ENCODE assay signal across 18 cellular contexts in the genomic region with DNA sequence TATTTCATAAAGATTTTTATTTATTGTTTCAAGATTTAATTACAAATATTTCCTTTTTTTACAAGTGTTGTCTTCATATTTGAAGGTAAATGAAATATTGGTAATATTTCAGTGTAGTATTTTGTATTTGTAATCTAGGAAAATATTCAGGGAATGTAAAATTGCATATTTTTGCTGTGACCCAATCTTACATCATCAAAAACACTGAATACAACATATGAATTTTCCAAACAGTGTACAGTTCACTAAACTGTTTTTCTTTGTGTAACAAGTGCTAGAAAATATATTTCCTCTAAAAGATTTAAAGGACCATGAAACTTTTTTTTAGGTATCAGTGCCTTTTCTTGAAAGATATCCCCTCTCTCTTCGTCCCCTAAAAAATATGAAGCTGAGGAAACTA.
A peak's percentile ranks its signal among the peaks of the same experiment; 100 is the strongest.
DNase-seq lines count a peak whose midpoint lies in the region; ATAC-seq, FAIRE-seq and TF ChIP-seq lines count a peak whose summit lies in the region.
"Had no signal": no experiment of that assay in that cellular context is flagged by ENCODE, and none has a peak within 500 bp of the region (broad histone marks: within the 10 kb centered on the region; RNA-seq: fewer than 3 reads in every experiment).

No MANE protein-coding gene starts in this region.

- H3K27me3 Mint-ChIP-seq in HFFc6 (ENCODE audit: insufficient read depth), result no peaks in the 10 kb centered on the region

- no peak overlapping the region for H4K91ac ChIP-seq in IMR-90 (ENCODE audit: insufficient read depth, low read depth, low read length)

- H4K5ac ChIP-seq in IMR-90 (ENCODE audit: low read depth, low read length), result no peak overlapping the region

- no peak for TF ChIP-seq POLR2A in IMR-90 (IDR thresholded peaks at IDR 0.05; ENCODE audit: low read depth, low read length)

- no peak for TF ChIP-seq RAD21 in IMR-90 (IDR thresholded peaks at IDR 0.05; ENCODE audit: low read length)

- H3K27ac Mint-ChIP-seq in HFFc6, result no peak overlapping the region
- H3K27ac Mint-ChIP-seq: CD14-positive monocyte had no signal

- WGBS in IMR-90 (ENCODE audit: extremely low coverage in 2 of 2, insufficient read length in 1 of 2), 2 experiments, result no CpG with 5 or more reads among the region's 1 CpG

- H4K20me1 ChIP-seq in IMR-90 (ENCODE audit: insufficient read depth, low read length), result no peaks in the 10 kb centered on the region

- H3K36me3 ChIP-seq in IMR-90 (ENCODE audit: control insufficient read depth, insufficient read depth, low read length) (no peaks in the 10 kb centered on the region), right atrium auricular region (no peaks in the 10 kb centered on the region)
- H3K36me3 ChIP-seq: Peyer's patch had no signal

- H2BK120ac ChIP-seq in IMR-90 (ENCODE audit: low read depth, low read length), result peak overlapping the region; percentile 68; the same call in 1 of the 2 replicates

- H2BK20ac ChIP-seq in IMR-90 (ENCODE audit: low read depth, low read length), result no peak overlapping the region

- no peak overlapping the region for H3K27ac ChIP-seq in IMR-90 (ENCODE audit: insufficient read depth, low read length)
- H3K27ac ChIP-seq in right atrium auricular region, result no peak overlapping the region
- H3K27ac ChIP-seq: Peyer's patch had no signal

- H3K27me3 ChIP-seq in IMR-90 (ENCODE audit: control insufficient read depth, insufficient read depth, low read length) (no peaks in the 10 kb centered on the region), right atrium auricular region (no peaks in the 10 kb centered on the region)
- H3K27me3 ChIP-seq: Peyer's patch had no signal

- no peak overlapping the region for H2AK9ac ChIP-seq in IMR-90 (replicated peaks; ENCODE audit: low read depth, low read length, poor library complexity)

- H2BK15ac ChIP-seq in IMR-90 (ENCODE audit: low read depth, low read length), result no peak overlapping the region

- H3K9me1 ChIP-seq in IMR-90 (ENCODE audit: insufficient read depth, low read length), result no peaks in the 10 kb centered on the region

- no TSS peak for BruUV-seq in IMR-90 (replicated peaks; lab: Mats Ljungman, UMichigan)

- H2AK5ac ChIP-seq in IMR-90 (ENCODE audit: low read depth, low read length), result no peak overlapping the region

- dilution Hi-C loops in IMR-90 (cut with HindIII; ENCODE audit: low sequenced_read_pairs, unreplicated experiment), result no loop called here

- no peak overlapping the region; the same call in 1 of the 2 replicates for H3K4me2 ChIP-seq in IMR-90 (ENCODE audit: low read depth, low read length)

- H3K18ac ChIP-seq in IMR-90 (ENCODE audit: low read depth, low read length), result peak overlapping the region; percentile 60; the same call in 1 of the 2 replicates

- peak overlapping the region; percentile 68 for H2BK5ac ChIP-seq in IMR-90 (ENCODE audit: low read depth, low read length, poor library complexity, severe bottlenecking)

- FAIRE-seq in A204.1 (lab: Jason Lieb, UNC) (peak; percentile 68), frontal cortex (lab: Jason Lieb, UNC) (peak; percentile 48)

- no peak overlapping the region for H3K56ac ChIP-seq in IMR-90 (ENCODE audit: extremely low read depth, insufficient read depth, low read length)

- H3K9me3 Mint-ChIP-seq in HFFc6, result no peaks in the 10 kb centered on the region; the same call in 1 of the 2 replicates
- H3K9me3 Mint-ChIP-seq: CD14-positive monocyte had no signal

- no peaks in the 10 kb centered on the region for H3K36me3 Mint-ChIP-seq in HFFc6 (ENCODE audit: low read depth)
- H3K36me3 Mint-ChIP-seq: CD14-positive monocyte had no signal

- H3K4ac ChIP-seq in IMR-90 (ENCODE audit: low read depth, low read length), result no peak overlapping the region

- ATAC-seq in IMR-90 (ENCODE audit: low read depth), result peak; percentile 60
- ATAC-seq in left ventricle myocardium superior, result no peak

- peak overlapping the region in 1 of 2 experiments; percentile 67; a peak in 1 of 4 replicates for H4K8ac ChIP-seq in IMR-90 (ENCODE audit: low read depth in 2 of 2, low read length in 2 of 2)

- POLR2A ChIA-PET in IMR-90 (lab: Charles Lee; ENCODE audit: unreplicated experiment), result no interaction called here

- H3K4me1 ChIP-seq in IMR-90 (ENCODE audit: control insufficient read depth, insufficient read depth, low read length) (peaks cover 3% of the 10 kb centered on the region; the same call in 1 of the 2 replicates), right atrium auricular region (no peaks in the 10 kb centered on the region)
- H3K4me1 ChIP-seq: Caco-2, Peyer's patch had no signal

- H2AFZ ChIP-seq in IMR-90 (replicated peaks; ENCODE audit: low read length, poor library complexity), result no peak overlapping the region

- intact Hi-C loops in IMR-90 (cut with micrococcal nuclease), result no loop called here
- intact Hi-C loops in left ventricle myocardium superior (cut with micrococcal nuclease), result no loop called here

- DNase-seq in IMR-90 (peak; percentile 41), cardiac fibroblast (ENCODE audit: low read depth in 2 of 2) (peak; percentile 22 to 74), frontal cortex (ENCODE audit: low spot score in 2 of 2) (no peak), HFFc6 (no peak), left ventricle myocardium superior (no peak), SHP77 treated with DMSO at 0.1 percent for 48 hours (lab: John Stamatoyannopoulos, UW) (no peak), right atrium auricular region (ENCODE audit: low spot score) (no peak)
- DNase-seq: 8988T, Caco-2, DMS79, GF-D8, NCI-H1417, NCI-H1930, NCI-H510A treated with DMSO at 0.1 percent for 48 hours, Peyer's patch, SHP77 had no signal

- H3K4me1 Mint-ChIP-seq in HFFc6 (ENCODE audit: low read depth), result peaks cover 16% of the 10 kb centered on the region; the same call in 1 of the 2 replicates
- H3K4me1 Mint-ChIP-seq: CD14-positive monocyte had no signal

- no peak overlapping the region for H3K9ac ChIP-seq in IMR-90 (ENCODE audit: low read depth, low read length)

- no peaks in the 10 kb centered on the region for H3K9me3 ChIP-seq in IMR-90 (ENCODE audit: control insufficient read depth, insufficient read depth, low read length)
- no peaks in the 10 kb centered on the region for H3K9me3 ChIP-seq in right atrium auricular region
- H3K9me3 ChIP-seq: Caco-2, Peyer's patch had no signal

- no peak overlapping the region for H3K14ac ChIP-seq in IMR-90 (replicated peaks; ENCODE audit: low read depth, low read length)

- no peaks in the 10 kb centered on the region for H3K79me1 ChIP-seq in IMR-90 (ENCODE audit: low read depth in 1 of 2, low read length in 2 of 2)

- TF ChIP-seq CTCF in IMR-90 (conservative IDR thresholded peaks at IDR 0.05; ENCODE audit: low read depth, low read length) (no peak), cardiac fibroblast (IDR thresholded peaks at IDR 0.05; ENCODE audit: low read depth, low read length) (no peak), HFFc6 (IDR thresholded peaks at IDR 0.05) (no peak), right atrium auricular region (IDR thresholded peaks at IDR 0.05) (no peak)

- in situ Hi-C loops in IMR-90 (cut with MboI; ENCODE audit: low sequenced_read_pairs), result no loop called here

- H3K4me3 ChIP-seq in IMR-90 (ENCODE audit: insufficient read depth, low read depth, low read length) (no peak overlapping the region), cardiac fibroblast (replicated peaks in 1 of 2; ENCODE audit: low read depth in 2 of 2, low read length in 2 of 2) (no peak overlapping the region), right atrium auricular region (no peak overlapping the region)
- H3K4me3 ChIP-seq: Peyer's patch had no signal

- H3K23ac ChIP-seq in IMR-90 (ENCODE audit: low read depth, low read length), result 0 out of 2 replicates have a peak overlapping the region, but pooled peaks have one; percentile 2

- CTCF ChIA-PET in IMR-90 (lab: Yijun Ruan, JAX), result no interaction called here

- H3K4me3 Mint-ChIP-seq in HFFc6, result no peak overlapping the region; the same call in 1 of the 2 replicates
- H3K4me3 Mint-ChIP-seq: CD14-positive monocyte had no signal

TF ChIP-seq in IMR-90, 13 proteins besides CTCF, POLR2A, EP300 and RAD21:
- TF ChIP-seq CEBPB (IDR thresholded peaks at IDR 0.05; ENCODE audit: low read depth, low read length), result peak; percentile 49; the same call in 1 of the 2 replicates
- TF ChIP-seq CHD1 (IDR thresholded peaks at IDR 0.05; ENCODE audit: low read depth, low read length), result no peak

Comparison
In these comparisons a context has a peak if more than half of its experiments do, and no peak if none do; other contexts are left out.
1. DNase-seq: peak in IMR-90 (single experiment) and cardiac fibroblast (2 of 2); none in frontal cortex (0 of 2), HFFc6 (single experiment), left ventricle myocardium superior (single experiment), SHP77 treated with DMSO at 0.1 percent for 48 hours (single experiment) and right atrium auricular region (single experiment).